In the genomic region with DNA sequence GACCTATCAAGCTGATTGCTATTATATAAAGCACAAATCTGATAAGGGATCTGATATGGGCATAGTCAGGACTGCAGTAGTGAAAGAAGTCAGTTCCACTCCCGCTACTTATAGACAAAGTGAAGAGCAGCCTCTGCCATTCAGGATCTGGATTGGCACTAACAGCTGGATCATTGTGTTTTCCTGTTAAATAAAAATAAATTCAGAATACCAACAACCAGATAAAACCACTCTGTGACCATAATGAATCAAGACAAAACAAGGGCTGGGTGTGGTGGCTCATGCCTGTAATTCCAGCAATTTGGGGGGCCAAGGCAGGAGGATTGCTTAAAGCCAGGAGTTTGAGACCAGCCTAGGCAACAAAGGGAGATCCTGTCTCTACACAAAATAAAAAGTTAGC, we compare ENCODE assay signal across 19 cellular contexts.
"Had no signal": no experiment of that assay in that cellular context is flagged by ENCODE, and none has a peak within 500 bp of the region (broad histone marks: within the 10 kb centered on the region; RNA-seq: fewer than 3 reads in every experiment).

No MANE protein-coding gene starts in this region.

- H3K9me3 ChIP-seq: heart right ventricle, ovary, psoas muscle, testis, vagina had no signal

- H3K27ac ChIP-seq: heart right ventricle, ovary, psoas muscle, skin epidermis, testis, vagina had no signal

- ATAC-seq: activated CD4-positive, CD25-positive, alpha-beta regulatory T cell treated with anti-CD3 and anti-CD28 coated beads, Interleukin-2, amount 50 U/mL, for 24 hours; activated T-cell treated with anti-CD3 and anti-CD28 coated beads, Interleukin-2, amount 50 U/mL, for 72 hours; heart right ventricle; left colon; natural killer cell treated with Interleukin-12 subunit alpha and Interleukin-12 subunit beta and Interleukin-15 and Interleukin-18, amount 100 ng/mL, for 72 hours; psoas muscle; right cardiac atrium; stimulated activated effector memory CD8-positive, alpha-beta T cell treated with anti-CD3 and anti-CD28 coated beads, Interleukin-12 subunit alpha, Interleukin-12 subunit beta, amount 100 ng/mL, for 72 hours had no signal

- H3K36me3 ChIP-seq: heart right ventricle, ovary, vagina had no signal

- H3K4me1 ChIP-seq: testis, vagina had no signal

- DNase-seq: activated CD4-positive, alpha-beta memory T cell treated with anti-CD3 and anti-CD28 coated beads, Interleukin-2, amount 10 ng/mL, durations not matched to agents 7 days and 5 days; activated CD4-positive, alpha-beta T cell treated with anti-CD3 and anti-CD28 coated beads, Interleukin-2, amount 10 ng/mL, durations not matched to agents 24 days and 14 days; activated effector memory CD4-positive, alpha-beta T cell treated with anti-CD3 and anti-CD28 coated beads, Interleukin-2, amount 50 U/mL, for 16 hours; activated T-cell treated with anti-CD3 and anti-CD28 coated beads, Interleukin-2, amount 50 U/mL, for 72 hours; anterior cingulate cortex; effector CD4-positive, alpha-beta T cell; heart right ventricle; islet precursor cell; left colon; ovary; psoas muscle; right cardiac atrium; stimulated activated CD4-positive, alpha-beta T cell treated with anti-CD3 and anti-CD28 coated beads, Interleukin-2, amount 100 ng/mL, for 24 hours; testis had no signal

- H3K27me3 ChIP-seq: heart right ventricle, ovary, testis, vagina had no signal

- H3K4me3 ChIP-seq: heart right ventricle, ovary, psoas muscle, skin epidermis, testis, vagina had no signal
